Comparison of ENCODE assay signal across 1 cellular context in genomic region chr13:93364166-93364565, GRCh38.
TF ChIP-seq lines count a peak whose summit lies in the region.

No MANE protein-coding gene starts in this region.

TF ChIP-seq in HepG2, 621 proteins besides CTCF, POLR2A, EP300 and RAD21 (continued from another document):
- TF ChIP-seq ZBTB43 (CRISPR knock-in tag; conservative IDR thresholded peaks at IDR 0.05) (no peak), NCOA1 (CRISPR knock-in tag; IDR thresholded peaks at IDR 0.05) (no peak), ZNF639 (CRISPR knock-in tag; conservative IDR thresholded peaks at IDR 0.05) (no peak), NPAS2 (CRISPR knock-in tag; IDR thresholded peaks at IDR 0.05; ENCODE audit: borderline replicate concordance) (no peak), WIZ (CRISPR knock-in tag; IDR thresholded peaks at IDR 0.05) (no peak)
